14 cellular contexts compared by ENCODE assay signal in genomic region chr18:47932603-47933002, GRCh38. TPM values are rescaled to one million over a fixed set of nuclear protein-coding genes. Genes with fewer than 3 reads are reported as not detected.
DNase-seq lines count a peak whose midpoint lies in the region; ATAC-seq, FAIRE-seq and TF ChIP-seq lines count a peak whose summit lies in the region.
"Had no signal": no experiment of that assay in that cellular context is flagged by ENCODE, and none has a peak within 500 bp of the region (broad histone marks: within the 10 kb centered on the region; RNA-seq: fewer than 3 reads in every experiment).

No MANE protein-coding gene starts in this region.

- no peak overlapping the region for H3K27ac Mint-ChIP-seq in activated naive CD8-positive, alpha-beta T cell treated with anti-CD3 and anti-CD28 coated beads, Interleukin-2, amount 10 ng/mL, durations not matched to agents 7 days and 5 days
- H3K27ac Mint-ChIP-seq in activated naive CD8-positive, alpha-beta T cell treated with anti-CD3 and anti-CD28 coated beads for 36 hours, result no peak overlapping the region
- no peak overlapping the region for H3K27ac Mint-ChIP-seq in type B pancreatic cell
- H3K27ac Mint-ChIP-seq in activated naive CD4-positive, alpha-beta T cell treated with anti-CD3 and anti-CD28 coated beads, Interleukin-2, amount 50 U/mL, for 72 hours, result no peak overlapping the region

- peak; percentile 6 for TF ChIP-seq CTCF in choroid plexus epithelial cell (conservative IDR thresholded peaks at IDR 0.05; ENCODE audit: low read depth, low read length)
- TF ChIP-seq CTCF in type B pancreatic cell (conservative IDR thresholded peaks at IDR 0.05), result no peak

- no peak for DNase-seq in activated naive CD8-positive, alpha-beta T cell treated with anti-CD3 and anti-CD28 coated beads, Interleukin-2, amount 10 ng/mL, durations not matched to agents 7 days and 5 days
- DNase-seq in activated naive CD8-positive, alpha-beta T cell treated with anti-CD3 and anti-CD28 coated beads for 36 hours, result no peak
- peak; percentile 37 for DNase-seq in NCI-H146 (lab: John Stamatoyannopoulos, UW)
- no peak for DNase-seq in choroid plexus epithelial cell (ENCODE audit: low read depth)
- no peak for DNase-seq in type B pancreatic cell (ENCODE audit: extremely low spot score, unreplicated experiment)
- DNase-seq in frontal cortex (ENCODE audit: low spot score in 2 of 2), result no peak
- no peak for DNase-seq in activated naive CD4-positive, alpha-beta T cell treated with anti-CD3 and anti-CD28 coated beads, Interleukin-2, amount 50 U/mL, for 72 hours (ENCODE audit: low spot score in 2 of 2)
- DNase-seq: NCI-H1048; stimulated activated CD4-positive, alpha-beta T cell treated with anti-CD3 and anti-CD28 coated beads, Interleukin-4, amount 100 ng/mL, for 4 hours had no signal

- POLR2A ChIA-PET in activated naive CD8-positive, alpha-beta T cell treated with anti-CD3 and anti-CD28 coated beads, Interleukin-2, amount 10 ng/mL, durations not matched to agents 7 days and 5 days (lab: Charles Lee), result no interaction called here

- ATAC-seq in activated naive CD8-positive, alpha-beta T cell treated with anti-CD3 and anti-CD28 coated beads, Interleukin-2, amount 10 ng/mL, durations not matched to agents 7 days and 5 days (ENCODE audit: low read depth), result no peak
- no peak for ATAC-seq in GM19328 (IDR thresholded peaks at IDR 0.05; ENCODE audit: unreplicated experiment)
- no peak for ATAC-seq in activated naive CD4-positive, alpha-beta T cell treated with anti-CD3 and anti-CD28 coated beads, Interleukin-2, amount 50 U/mL, for 72 hours
- ATAC-seq: Panc1 had no signal

- peaks cover 20% of the 10 kb centered on the region for H3K4me1 Mint-ChIP-seq in activated naive CD8-positive, alpha-beta T cell treated with anti-CD3 and anti-CD28 coated beads, Interleukin-2, amount 10 ng/mL, durations not matched to agents 7 days and 5 days
- peaks cover 25% of the 10 kb centered on the region for H3K4me1 Mint-ChIP-seq in activated naive CD8-positive, alpha-beta T cell treated with anti-CD3 and anti-CD28 coated beads for 36 hours
- H3K4me1 Mint-ChIP-seq in type B pancreatic cell (ENCODE audit: unreplicated experiment), result peaks cover 21% of the 10 kb centered on the region

- H3K27me3 Mint-ChIP-seq in activated naive CD8-positive, alpha-beta T cell treated with anti-CD3 and anti-CD28 coated beads, Interleukin-2, amount 10 ng/mL, durations not matched to agents 7 days and 5 days, result peaks cover 4% of the 10 kb centered on the region
- H3K27me3 Mint-ChIP-seq in activated naive CD8-positive, alpha-beta T cell treated with anti-CD3 and anti-CD28 coated beads for 36 hours, result no peaks in the 10 kb centered on the region
- H3K27me3 Mint-ChIP-seq in type B pancreatic cell, result peaks cover 3% of the 10 kb centered on the region

- peaks cover 5% of the 10 kb centered on the region for H3K36me3 Mint-ChIP-seq in activated naive CD8-positive, alpha-beta T cell treated with anti-CD3 and anti-CD28 coated beads, Interleukin-2, amount 10 ng/mL, durations not matched to agents 7 days and 5 days
- peaks cover 12% of the 10 kb centered on the region for H3K36me3 Mint-ChIP-seq in activated naive CD8-positive, alpha-beta T cell treated with anti-CD3 and anti-CD28 coated beads for 36 hours
- H3K36me3 Mint-ChIP-seq in type B pancreatic cell, result peaks cover 5% of the 10 kb centered on the region
- peaks cover 13 to 21% of the 10 kb centered on the region in 2 donors for H3K36me3 Mint-ChIP-seq in activated naive CD4-positive, alpha-beta T cell treated with anti-CD3 and anti-CD28 coated beads, Interleukin-2, amount 50 U/mL, for 72 hours

- H3K4me3 ChIP-seq in choroid plexus epithelial cell (ENCODE audit: low read depth, low read length), result no peak overlapping the region

- no peak for FAIRE-seq in frontal cortex (lab: Jason Lieb, UNC)
- FAIRE-seq: bronchial epithelial cell, keratinocyte had no signal

- peak overlapping the region; percentile 87 for H3K4me3 Mint-ChIP-seq in activated naive CD8-positive, alpha-beta T cell treated with anti-CD3 and anti-CD28 coated beads, Interleukin-2, amount 10 ng/mL, durations not matched to agents 7 days and 5 days
- no peak overlapping the region for H3K4me3 Mint-ChIP-seq in activated naive CD8-positive, alpha-beta T cell treated with anti-CD3 and anti-CD28 coated beads for 36 hours
- H3K4me3 Mint-ChIP-seq in type B pancreatic cell, result peak overlapping the region; percentile 89

- H3K9me3 Mint-ChIP-seq in activated naive CD8-positive, alpha-beta T cell treated with anti-CD3 and anti-CD28 coated beads, Interleukin-2, amount 10 ng/mL, durations not matched to agents 7 days and 5 days, result no peaks in the 10 kb centered on the region
- peaks cover 1% of the 10 kb centered on the region for H3K9me3 Mint-ChIP-seq in activated naive CD8-positive, alpha-beta T cell treated with anti-CD3 and anti-CD28 coated beads for 36 hours
- H3K9me3 Mint-ChIP-seq in type B pancreatic cell, result peaks cover 3% of the 10 kb centered on the region
- no peaks in the 10 kb centered on the region for H3K9me3 Mint-ChIP-seq in activated naive CD4-positive, alpha-beta T cell treated with anti-CD3 and anti-CD28 coated beads, Interleukin-2, amount 50 U/mL, for 72 hours
- H3K9me3 Mint-ChIP-seq: activated T-helper 1 cell treated with anti-CD3 and anti-CD28 coated beads, Interleukin-12 subunit alpha, Interleukin-12 subunit beta, Interleukin-2, Interleukin-4 antibody, amounts not matched to agents 30 ng/mL and 10 ng/mL and 1 ng/mL, durations not matched to agents 14 hours and 24 hours and 36 hours had no signal

RNA-seq across cellular contexts. Expression of gene SMAD2, which starts 2.1 kb away (rescaled TPM):
- total RNA-seq in activated naive CD8-positive, alpha-beta T cell treated with anti-CD3 and anti-CD28 coated beads, Interleukin-2, amount 10 ng/mL, durations not matched to agents 7 days and 5 days, result 100 to 1,000 TPM; 119 to 127 TPM
- 100 to 1,000 TPM; 101 to 105 TPM for total RNA-seq in activated naive CD8-positive, alpha-beta T cell treated with anti-CD3 and anti-CD28 coated beads for 36 hours
- total RNA-seq in type B pancreatic cell (ENCODE audit: low replicate concordance) (97.8 and 111 TPM in 2 replicates), frontal cortex (45.2 TPM)
- total RNA-seq in activated naive CD4-positive, alpha-beta T cell treated with anti-CD3 and anti-CD28 coated beads, Interleukin-2, amount 50 U/mL, for 72 hours, result 100 to 1,000 TPM; 108 to 146 TPM
